Comparison of ENCODE assay signal across 8 cellular contexts in the genomic region with DNA sequence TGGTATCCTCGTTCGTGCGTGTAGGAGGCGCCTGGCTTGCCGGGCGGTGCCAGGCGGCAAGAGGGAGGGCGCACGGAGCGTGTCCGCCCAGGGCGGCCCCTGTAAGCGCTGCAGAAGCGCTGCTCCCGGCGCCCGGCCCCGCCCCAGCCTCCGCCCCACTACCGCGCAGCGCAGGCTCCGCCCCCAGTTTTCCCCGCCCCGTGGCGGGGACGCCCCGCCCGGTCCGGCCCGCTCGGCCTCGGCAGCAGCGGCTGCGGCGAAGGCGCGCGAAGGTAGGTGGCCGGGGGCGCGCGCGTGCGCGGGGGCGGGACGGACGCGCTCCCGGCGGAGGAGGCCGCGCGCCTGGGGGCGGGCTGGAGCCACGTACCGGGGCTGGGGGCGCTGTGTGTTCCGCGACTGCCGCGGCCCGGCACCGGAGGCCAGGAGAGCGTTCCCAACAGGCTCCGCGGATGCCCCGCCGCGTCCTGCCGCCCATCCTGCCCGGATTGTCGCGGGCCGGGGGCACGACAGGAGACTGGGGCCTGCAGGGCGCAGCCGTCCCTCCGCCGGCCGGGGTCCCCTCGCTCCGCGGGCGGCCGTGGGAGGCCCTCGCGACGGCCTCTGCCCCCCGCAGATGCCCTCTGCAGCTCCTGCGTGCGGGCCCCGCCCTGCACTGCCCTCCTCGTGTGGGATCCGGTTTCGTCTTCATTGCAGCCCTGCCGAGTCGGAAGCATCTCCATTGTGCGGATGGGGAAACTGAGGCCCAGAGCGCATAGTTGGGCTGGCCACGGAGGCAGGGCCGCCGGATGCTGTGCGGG. TPM values are rescaled to one million over a fixed set of nuclear protein-coding genes. Genes with fewer than 3 reads are reported as not detected.
DNase-seq lines count a peak whose midpoint lies in the region; ATAC-seq and TF ChIP-seq lines count a peak whose summit lies in the region.

No MANE protein-coding gene starts in this region.

- no peaks in the 10 kb centered on the region for H3K9me3 ChIP-seq in fibroblast of lung (ENCODE audit: control insufficient read depth, insufficient read depth, low read depth, low read length)

- peak overlapping the region; percentile 82 to 94 (median 90) for H3K4me3 Mint-ChIP-seq in naive thymus-derived CD8-positive, alpha-beta T cell
- H3K4me3 Mint-ChIP-seq in stimulated activated naive B cell treated with anti-CD40 and anti-IgM and Interleukin-4, amounts not matched to agents 10 μg/mL and 1 μg/mL and 100 μg/mL, for 72 hours, result peak overlapping the region; percentile 94 to 95

- H3K79me2 ChIP-seq in fibroblast of lung (ENCODE audit: control insufficient read depth, insufficient read depth, low read length), result no peaks in the 10 kb centered on the region

- peak overlapping the region; percentile 70 for H3K9ac ChIP-seq in fibroblast of lung (ENCODE audit: insufficient read depth, low read length)

- H3K27me3 Mint-ChIP-seq in naive thymus-derived CD8-positive, alpha-beta T cell, result no peaks in the 10 kb centered on the region
- H3K27me3 Mint-ChIP-seq in stimulated activated naive B cell treated with anti-CD40 and anti-IgM and Interleukin-4, amounts not matched to agents 10 μg/mL and 1 μg/mL and 100 μg/mL, for 72 hours, result no peaks in the 10 kb centered on the region

- no peaks in the 10 kb centered on the region for H3K27me3 ChIP-seq in fibroblast of lung (ENCODE audit: control insufficient read depth, insufficient read depth, low read length)

- H2AFZ ChIP-seq in fibroblast of lung (ENCODE audit: low read length), result peak overlapping the region; percentile 97

- H3K36me3 ChIP-seq in fibroblast of lung (ENCODE audit: control insufficient read depth, insufficient read depth, low read length), result no peaks in the 10 kb centered on the region

- H3K4me3 ChIP-seq in fibroblast of lung (replicated peaks in 1 of 4; ENCODE audit: control extremely low read depth in 1 of 4, insufficient read depth in 1 of 4, low read depth in 3 of 4, low read length in 4 of 4), result peak overlapping the region; percentile 54 to 75 (median 64)

- H3K4me2 ChIP-seq in fibroblast of lung (ENCODE audit: extremely low read depth, insufficient read depth, low read length), result peak overlapping the region; percentile 99

- H3K27ac ChIP-seq in fibroblast of lung (ENCODE audit: insufficient read depth, low read length), result no peak overlapping the region

- H3K4me1 Mint-ChIP-seq in naive thymus-derived CD8-positive, alpha-beta T cell, result peaks cover 11 to 54% (median 44%) of the 10 kb centered on the region in 4 donors
- peaks cover 36 to 40% of the 10 kb centered on the region in 2 donors for H3K4me1 Mint-ChIP-seq in stimulated activated naive B cell treated with anti-CD40 and anti-IgM and Interleukin-4, amounts not matched to agents 10 μg/mL and 1 μg/mL and 100 μg/mL, for 72 hours

- POLR2A ChIA-PET in naive thymus-derived CD8-positive, alpha-beta T cell (lab: Charles Lee), result interaction anchor here (0.8 to 3.9 kb wide), 6 partner anchors 10 to 473 kb away, joined by 3 to 55 read pairs (median 3); a partner anchor contains a TSS

- H3K36me3 Mint-ChIP-seq in naive thymus-derived CD8-positive, alpha-beta T cell, result no peaks in the 10 kb centered on the region
- no peaks in the 10 kb centered on the region for H3K36me3 Mint-ChIP-seq in stimulated activated naive B cell treated with anti-CD40 and anti-IgM and Interleukin-4, amounts not matched to agents 10 μg/mL and 1 μg/mL and 100 μg/mL, for 72 hours

- no peaks in the 10 kb centered on the region for H3K9me3 Mint-ChIP-seq in naive thymus-derived CD8-positive, alpha-beta T cell
- no peaks in the 10 kb centered on the region for H3K9me3 Mint-ChIP-seq in stimulated activated naive B cell treated with anti-CD40 and anti-IgM and Interleukin-4, amounts not matched to agents 10 μg/mL and 1 μg/mL and 100 μg/mL, for 72 hours

- peaks cover 6% of the 10 kb centered on the region for H3K4me1 ChIP-seq in fibroblast of lung (ENCODE audit: control insufficient read depth, extremely low read depth, insufficient read depth, low read length)

- no peak for TF ChIP-seq CTCF in fibroblast of lung (conservative IDR thresholded peaks at IDR 0.05 in 1 of 2, IDR thresholded peaks at IDR 0.05 in 1 of 2; ENCODE audit: low read depth in 1 of 2, low read length in 2 of 2)

- DNase-seq in DMS53 treated with DMSO at 0.1 percent for 48 hours (lab: John Stamatoyannopoulos, UW; ENCODE audit: unreplicated experiment) (peak; percentile 70), LHCN-M2 (ENCODE audit: low read depth) (peak; percentile 85), RKO (ENCODE audit: low spot score) (peak; percentile 95), fibroblast of lung (ENCODE audit: low read depth in 2 of 2) (peak; percentile 90 to 91)
- DNase-seq in activated T-helper 1 cell treated with anti-CD3 and anti-CD28 coated beads, Interleukin-2, amount 50 U/mL, for 16 hours (ENCODE audit: low read depth in 1 of 2, low spot score in 1 of 2), result peak; percentile 94 to 96
- DNase-seq in naive thymus-derived CD8-positive, alpha-beta T cell, result peak; percentile 85 to 98 (median 93)
- peak; percentile 85 for DNase-seq in stimulated activated naive B cell treated with anti-CD40 and anti-IgM and Interleukin-4, amounts not matched to agents 10 μg/mL and 1 μg/mL and 100 μg/mL, for 72 hours

- peak overlapping the region; percentile 68 to 95 (median 91) for H3K27ac Mint-ChIP-seq in naive thymus-derived CD8-positive, alpha-beta T cell
- H3K27ac Mint-ChIP-seq in stimulated activated naive B cell treated with anti-CD40 and anti-IgM and Interleukin-4, amounts not matched to agents 10 μg/mL and 1 μg/mL and 100 μg/mL, for 72 hours, result peak overlapping the region; percentile 93

- ATAC-seq in GM21825 (IDR thresholded peaks at IDR 0.05; ENCODE audit: unreplicated experiment), result peak; percentile 79
- ATAC-seq in naive thymus-derived CD8-positive, alpha-beta T cell, result peak; percentile 94 to 95
- ATAC-seq in stimulated activated naive B cell treated with anti-CD40 and anti-IgM and Interleukin-4, amounts not matched to agents 10 μg/mL and 1 μg/mL and 100 μg/mL, for 72 hours (replicated peaks), result peak; percentile 92 to 94

- H4K20me1 ChIP-seq in fibroblast of lung (ENCODE audit: control insufficient read depth, extremely low read depth, insufficient read depth, low read length), result no peaks in the 10 kb centered on the region

RNA-seq across cellular contexts. Expression of a gene that starts 7.7 kb away (rescaled TPM):
- total RNA-seq in LHCN-M2 (2014; rRNA removed) (9.4 and 12.3 TPM in 2 replicates), fibroblast of lung (20.3 and 22.3 TPM in 2 replicates)
- polyA plus RNA-seq in LHCN-M2 (2012), result 5.6 TPM
- 3.6 and 3.8 TPM in 2 replicates for polyA plus RNA-seq in fibroblast of lung
- 5.5 and 6.7 TPM in 2 replicates for polyA plus RNA-seq in fibroblast of lung (2012)
- 4.7 and 5.8 TPM in 2 replicates for polyA minus RNA-seq in fibroblast of lung (ENCODE audit: low replicate concordance)
- 100 to 1,000 TPM; 117 to 124 TPM for total RNA-seq in naive thymus-derived CD8-positive, alpha-beta T cell
- 1 to 10 TPM; 1.2 to 5.4 (median 1.3) TPM for polyA plus RNA-seq in naive thymus-derived CD8-positive, alpha-beta T cell

RNA-seq across cellular contexts. Expression of a gene that starts 18.3 kb away (rescaled TPM):
- under 0.01 TPM in 1 of 2 replicates, not detected in the other for total RNA-seq in LHCN-M2 (2014; rRNA removed)
- polyA plus RNA-seq in LHCN-M2 (2012), result 19.4 TPM
- total RNA-seq in fibroblast of lung, result under 0.01 and 3,997 TPM in 2 replicates
- not detected in 2 replicates for polyA plus RNA-seq in fibroblast of lung
- polyA plus RNA-seq in fibroblast of lung (2012), result 44.1 and 65.6 TPM in 2 replicates
- polyA minus RNA-seq in fibroblast of lung (ENCODE audit: low replicate concordance), result under 0.01 TPM in 2 replicates
- total RNA-seq in naive thymus-derived CD8-positive, alpha-beta T cell, result 1,000 to 10,000 TPM; 3,449 to 3,916 TPM
- polyA plus RNA-seq in naive thymus-derived CD8-positive, alpha-beta T cell, result 10 to 100 TPM in 1 of 3 donors, not detected in 2; 22.6 TPM
